In the genomic region with DNA sequence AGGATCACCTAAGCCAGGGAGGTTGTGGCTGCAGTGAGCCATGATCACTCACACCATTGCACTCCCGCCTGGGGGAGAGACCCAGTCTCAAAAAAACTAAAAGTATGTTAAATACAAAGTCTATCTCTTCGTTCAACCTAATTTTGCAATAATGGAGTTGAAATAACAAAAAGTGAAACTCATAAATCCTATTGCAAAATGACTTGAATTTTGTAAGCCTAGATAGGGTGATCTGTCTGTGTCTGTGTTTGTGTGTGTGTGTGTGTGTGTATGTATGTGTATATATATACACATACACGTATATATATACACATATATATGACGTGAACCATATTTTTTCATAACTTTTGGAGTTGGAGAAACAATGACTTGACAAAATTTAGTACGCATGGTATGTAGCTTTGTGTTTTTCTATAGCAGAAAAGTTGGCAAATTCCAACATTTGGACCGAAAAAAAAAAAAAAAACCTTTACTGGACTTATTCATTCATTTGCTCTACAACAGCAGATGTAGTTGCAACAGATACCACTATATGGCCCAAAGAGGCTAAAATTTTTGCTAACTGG, we compare ENCODE assay signal across 1 cellular context.
TF ChIP-seq lines count a peak whose summit lies in the region.

No MANE protein-coding gene starts in this region.

TF ChIP-seq in K562, 482 proteins besides CTCF, POLR2A, EP300 and RAD21 (continued from another document):
- TF ChIP-seq ZNF668 (CRISPR knock-in tag; IDR thresholded peaks at IDR 0.05) (no peak), NFE2L1 (tag; IDR thresholded peaks at IDR 0.05; ENCODE audit: borderline replicate concordance, low read depth) (peak; percentile 37; the same call in 1 of the 2 replicates), PTTG1 (tag; IDR thresholded peaks at IDR 0.05; ENCODE audit: low read depth) (no peak), MAFG (tag; conservative IDR thresholded peaks at IDR 0.05) (peak; percentile 55), BRF2 (IDR thresholded peaks at IDR 0.05; ENCODE audit: borderline replicate concordance, insufficient read depth, insufficient read length) (no peak)
- TF ChIP-seq, protein P1, sequence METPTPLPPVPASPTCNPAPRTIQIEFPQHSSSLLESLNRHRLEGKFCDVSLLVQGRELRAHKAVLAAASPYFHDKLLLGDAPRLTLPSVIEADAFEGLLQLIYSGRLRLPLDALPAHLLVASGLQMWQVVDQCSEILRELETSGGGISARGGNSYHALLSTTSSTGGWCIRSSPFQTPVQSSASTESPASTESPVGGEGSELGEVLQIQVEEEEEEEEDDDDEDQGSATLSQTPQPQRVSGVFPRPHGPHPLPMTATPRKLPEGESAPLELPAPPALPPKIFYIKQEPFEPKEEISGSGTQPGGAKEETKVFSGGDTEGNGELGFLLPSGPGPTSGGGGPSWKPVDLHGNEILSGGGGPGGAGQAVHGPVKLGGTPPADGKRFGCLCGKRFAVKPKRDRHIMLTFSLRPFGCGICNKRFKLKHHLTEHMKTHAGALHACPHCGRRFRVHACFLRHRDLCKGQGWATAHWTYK (CRISPR knock-in tag; IDR thresholded peaks at IDR 0.05), result no peak
